ENCODE assay signal across 8 cellular contexts in genomic region chr15:22980189-22981136, GRCh38. TPM values are rescaled to one million over a fixed set of nuclear protein-coding genes. Genes with fewer than 3 reads are reported as not detected.
DNase-seq lines count a peak whose midpoint lies in the region; ATAC-seq, FAIRE-seq and TF ChIP-seq lines count a peak whose summit lies in the region.

Gene CYFIP1, minus strand, starts transcription at chr15:22980368. Its CDS starts 33,083 bp downstream, at chr15:22947285.

- in situ Hi-C loops in GM12878 (cut with MboI) = no loop called here

- no peak for ATAC-seq in CD8-positive, alpha-beta T cell
- peak; percentile 59 for ATAC-seq in HG03442 (IDR thresholded peaks at IDR 0.05; ENCODE audit: unreplicated experiment)
- ATAC-seq in GM12878 = peak; percentile 76

- WGBS in GM12878 (ENCODE audit: insufficient coverage, insufficient replicate concordance, low lambda C conversion rate, missing lambda C conversion rate) = 2% methylated on average over 80 of the region's 99 CpGs
- WGBS in prostate gland = under 1% methylated on average over 69 of the region's 99 CpGs

- H3K9me3 Mint-ChIP-seq in CD8-positive, alpha-beta T cell = no peaks in the 10 kb centered on the region

- intact Hi-C loops in CD8-positive, alpha-beta T cell (cut with DNase I, micrococcal nuclease) = no loop called here
- intact Hi-C loops in GM12878 (cut with micrococcal nuclease; ENCODE audit: unreplicated experiment) (no loop called here), prostate gland (cut with DNase I) (loop anchor here (5.0 kb wide), 1 partner anchor 57 kb away; the partner anchor contains the start of gene TUBGCP5)

- TF ChIP-seq POLR2A in GM19193 (IDR thresholded peaks at IDR 0.05; ENCODE audit: extremely low read depth, insufficient read depth, insufficient read length) (peak; percentile 31), GM12878 (IDR thresholded peaks at IDR 0.05; ENCODE audit: low read depth, low read length) (peak; percentile 57), prostate gland (IDR thresholded peaks at IDR 0.05) (peak; percentile 44)

- peak within 1 kb of the TSS; percentile 70 for H3K4me3 ChIP-seq in CD8-positive, alpha-beta T cell (ENCODE audit: low read depth, low read length)
- H3K4me3 ChIP-seq in GM12878 = peak within 1 kb of the TSS; percentile 98
- H3K4me3 ChIP-seq in prostate gland = peak within 1 kb of the TSS; percentile 68 to 97

- TF ChIP-seq RAD21 in GM12878 (IDR thresholded peaks at IDR 0.05; ENCODE audit: insufficient read depth, low read depth, low read length) = no peak

- peaks cover 30% of the 10 kb centered on the region for H3K27me3 Mint-ChIP-seq in CD8-positive, alpha-beta T cell (ENCODE audit: low read depth)

- H3K27ac Mint-ChIP-seq in CD8-positive, alpha-beta T cell = no peak within 1 kb of the TSS

- peaks cover 15% of the 10 kb centered on the region for H3K4me1 Mint-ChIP-seq in CD8-positive, alpha-beta T cell (ENCODE audit: low read depth)

- CTCF ChIA-PET in CD8-positive, alpha-beta T cell (lab: Charles Lee) = no interaction called here
- CTCF ChIA-PET in GM12878 (lab: Yijun Ruan, JAX) = no interaction called here

- H3K9me3 ChIP-seq in CD8-positive, alpha-beta T cell (ENCODE audit: low read length) = no peaks in the 10 kb centered on the region
- H3K9me3 ChIP-seq in GM12878 (replicated peaks; ENCODE audit: control insufficient read depth, insufficient read depth, low read length) (no peaks in the 10 kb centered on the region), prostate gland (no peaks in the 10 kb centered on the region)

- H4K20me1 ChIP-seq in GM12878 (ENCODE audit: control insufficient read depth, insufficient read depth) = peaks cover 3% of the 10 kb centered on the region

- no peaks in the 10 kb centered on the region for H3K36me3 ChIP-seq in CD8-positive, alpha-beta T cell (ENCODE audit: insufficient read depth, low read length)
- no peaks in the 10 kb centered on the region for H3K36me3 ChIP-seq in GM12878 (ENCODE audit: control insufficient read depth in 2 of 2, insufficient read depth in 2 of 2, low read length in 1 of 2)
- H3K36me3 ChIP-seq in prostate gland = no peaks in the 10 kb centered on the region

- H3K36me3 Mint-ChIP-seq in CD8-positive, alpha-beta T cell = peaks cover 4% of the 10 kb centered on the region

- RAD21 ChIA-PET in GM12878 (lab: Charles Lee; ENCODE audit: unreplicated experiment) = interaction anchor here (0.9 kb wide), 1 partner anchor 55 kb away, joined by 4 read pairs; no protein-coding TSS in a partner anchor

- TF ChIP-seq CTCF in CD8-positive, alpha-beta T cell (IDR thresholded peaks at IDR 0.05) = no peak
- TF ChIP-seq CTCF in GM12878 (IDR thresholded peaks at IDR 0.05 in 2 of 3, conservative IDR thresholded peaks at IDR 0.05 in 1 of 3; ENCODE audit: control insufficient read depth in 2 of 3, extremely low read depth in 1 of 3, insufficient read depth in 1 of 3, low read depth in 3 of 3, low read length in 3 of 3) (no peak), prostate gland (IDR thresholded peaks at IDR 0.05) (no peak)

- POLR2A ChIA-PET in CD8-positive, alpha-beta T cell (lab: Charles Lee) = no interaction called here
- POLR2A ChIA-PET in GM12878 (lab: Charles Lee) = interaction anchor here (0.9 kb wide), 1 partner anchor 141 kb away, joined by 4 read pairs; no protein-coding TSS in a partner anchor

- H3K27me3 ChIP-seq in CD8-positive, alpha-beta T cell (ENCODE audit: insufficient read depth, low read length) = no peaks in the 10 kb centered on the region
- H3K27me3 ChIP-seq in GM12878 (replicated peaks in 1 of 2; ENCODE audit: control insufficient read depth in 2 of 2, insufficient read depth in 2 of 2, low read length in 1 of 2) = no peaks in the 10 kb centered on the region
- no peaks in the 10 kb centered on the region for H3K27me3 ChIP-seq in prostate gland (replicated peaks; ENCODE audit: insufficient read depth)

- peak within 1 kb of the TSS; percentile 89 for H3K4me3 Mint-ChIP-seq in CD8-positive, alpha-beta T cell

- no TSS peak for BruUV-seq in GM12878 (replicated peaks; lab: Mats Ljungman, UMichigan)

- H3K4me1 ChIP-seq in CD8-positive, alpha-beta T cell (ENCODE audit: insufficient read depth, low read length) = peaks cover 5% of the 10 kb centered on the region
- H3K4me1 ChIP-seq in GM12878 (ENCODE audit: control insufficient read depth, insufficient read depth, low read length) (peaks cover 4% of the 10 kb centered on the region; the same call in 1 of the 2 replicates), prostate gland (replicated peaks) (peaks cover 6% of the 10 kb centered on the region)

- H2AFZ ChIP-seq in GM12878 (ENCODE audit: control insufficient read depth, low read depth, low read length) = peak within 1 kb of the TSS; percentile 92

- DNase-seq in CD8-positive, alpha-beta T cell = no peak
- DNase-seq in RKO (ENCODE audit: low spot score) = peak; percentile 82
- no peak for DNase-seq in GM12878 (ENCODE audit: low read depth, low spot score)
- peak; percentile 95 for DNase-seq in hepatic stellate cell (ENCODE audit: low spot score)
- peak; percentile 81 for DNase-seq in prostate gland (ENCODE audit: low spot score)
- no peak for DNase-seq in NCI-H187 treated with DMSO at 0.1 percent for 48 hours (lab: John Stamatoyannopoulos, UW)

- peak within 1 kb of the TSS; percentile 68 for H3K9ac ChIP-seq in GM12878 (ENCODE audit: control insufficient read depth, insufficient read depth, low read length)

- peaks cover 15% of the 10 kb centered on the region for H3K79me2 ChIP-seq in GM12878 (ENCODE audit: control insufficient read depth, insufficient read depth, low read length)

- H3K4me2 ChIP-seq in GM12878 (ENCODE audit: control insufficient read depth, insufficient read depth) = peak within 1 kb of the TSS; percentile 90

- FAIRE-seq in GM12878 (lab: Jason Lieb, UNC) = no peak

- no peak for TF ChIP-seq EP300 in GM12878 (IDR thresholded peaks at IDR 0.05; ENCODE audit: borderline replicate concordance in 1 of 2, control insufficient read depth in 1 of 2, low read depth in 2 of 2, low read length in 2 of 2)

- no peak within 1 kb of the TSS for H3K27ac ChIP-seq in CD8-positive, alpha-beta T cell (ENCODE audit: low read depth, low read length)
- no peak within 1 kb of the TSS for H3K27ac ChIP-seq in GM12878 (ENCODE audit: control insufficient read depth, insufficient read depth)
- H3K27ac ChIP-seq in prostate gland = peak within 1 kb of the TSS; percentile 85 to 86

- SMC1A ChIA-PET in GM12878 (lab: Charles Lee; ENCODE audit: uncharacterized antibody, unreplicated experiment) = interaction anchor here (0.6 to 1.0 kb wide), 2 partner anchors 19 to 20 kb away, joined by 3 to 5 read pairs; no protein-coding TSS in a partner anchor

TF ChIP-seq in GM12878, 131 proteins besides CTCF, POLR2A, EP300 and RAD21 (continues in another document):
- TF ChIP-seq ELK1 (IDR thresholded peaks at IDR 0.05; ENCODE audit: low read depth, low read length) = 0 out of 2 replicates have a peak, but pooled peaks have one; percentile 12
- no peak for TF ChIP-seq RFX5 (IDR thresholded peaks at IDR 0.05; ENCODE audit: low read depth, low read length)
- TF ChIP-seq BRCA1 (IDR thresholded peaks at IDR 0.05; ENCODE audit: low read depth, low read length) = no peak
- peak; percentile 68; the same call in 1 of the 2 replicates for TF ChIP-seq DPF2 (IDR thresholded peaks at IDR 0.05)
- TF ChIP-seq NR2F1 (conservative IDR thresholded peaks at IDR 0.05) = peak; percentile 53; the same call in 1 of the 2 replicates
- TF ChIP-seq ZNF217 (IDR thresholded peaks at IDR 0.05) = 0 out of 2 replicates have a peak, but pooled peaks have one; percentile 21
- TF ChIP-seq GATAD2B (conservative IDR thresholded peaks at IDR 0.05; ENCODE audit: low read depth) = peak; percentile 81
- TF ChIP-seq IRF5 (IDR thresholded peaks at IDR 0.05; ENCODE audit: borderline replicate concordance) = no peak

RNA-seq across cellular contexts. Expression of gene CYFIP1, which starts in this region (rescaled TPM):
- 1 to 10 TPM; 1.7 to 2.5 TPM for total RNA-seq in CD8-positive, alpha-beta T cell
- 122 and 123 TPM in 2 replicates for total RNA-seq in GM12878 (2013; cell fraction: nucleolus; rRNA removed)
- 34.4 and 36.4 TPM in 2 replicates for total RNA-seq in GM12878 (2014; rRNA removed)
- total RNA-seq in GM12878 (2014; rRNA removed; fragmentation: Illumina TruSeq; extraction: Trizol) = 22.0 and 25.7 TPM in 2 replicates
- 43.7 and 51.3 TPM in 2 replicates for total RNA-seq in GM12878 (2021)
- polyA plus RNA-seq in GM12878 (2011; ENCODE audit: low read depth) = 16.4 TPM
- 38.8 and 46.2 TPM in 2 replicates for polyA plus RNA-seq in GM12878 (2011; rRNA removed)
- 48.3 and 55.8 TPM in 2 replicates for polyA plus RNA-seq in GM12878 (2011; cell fraction: cytosol; rRNA removed)
- polyA plus RNA-seq in GM12878 (2011; cell fraction: nucleus; rRNA removed) = 64.5 and 71.0 TPM in 2 replicates
- polyA plus RNA-seq in GM12878 (2012) = 21.1 and 29.0 TPM in 2 replicates
- 16.9 and 22.7 TPM in 2 replicates for polyA plus RNA-seq in GM12878 (2014; fragmentation: Illumina TruSeq; extraction: Trizol)
- 1 to 10 TPM; 3.5 to 5.7 TPM for polyA plus RNA-seq in GM12878 (2014; fragmentation: Nextera tagmentation; extraction: Ambion mirVana)
- 25.6 and 25.9 TPM in 2 replicates for polyA plus RNA-seq in GM12878 (2014; rRNA removed)
- polyA plus RNA-seq in GM12878 (2016; fragmentation: Nextera tagmentation; extraction: Ambion mirVana) = 10 to 100 TPM; 30.7 to 33.4 TPM
- polyA minus RNA-seq in GM12878 (2011; rRNA and poly(A)+ RNA removed) = 78.5 and 79.4 TPM in 2 replicates
- 14.1 and 19.8 TPM in 2 replicates for polyA minus RNA-seq in GM12878 (2011; cell fraction: cytosol; rRNA and poly(A)+ RNA removed)
- 22.1 and 35.2 TPM in 2 replicates for polyA minus RNA-seq in GM12878 (2011; cell fraction: nucleus; rRNA and poly(A)+ RNA removed)
- total RNA-seq in prostate gland = 100 to 1,000 TPM in 1 of 2 donors, 10 to 100 TPM in 1; 97.1 to 121 TPM

Comparison
In these comparisons a context has a peak if more than half of its experiments do, and no peak if none do; other contexts are left out.
1. RNA of gene CYFIP1 (total RNA-seq): 97.1 to 121 TPM in prostate gland and 22.0 to 123 TPM in GM12878; 1.7 to 2.5 TPM in CD8-positive, alpha-beta T cell; every median in the first group is over 4 times any median in the second.
2. DNase-seq: peak in RKO (single experiment), hepatic stellate cell (single experiment) and prostate gland (single experiment); none in CD8-positive, alpha-beta T cell (0 of 7), GM12878 (single experiment) and NCI-H187 treated with DMSO at 0.1 percent for 48 hours (single experiment).
3. H3K27ac ChIP-seq: peak in prostate gland (2 of 2); none in CD8-positive, alpha-beta T cell (single experiment) and GM12878 (single experiment).
4. Peak in every context shown above with its lines, with median percentiles within 50 percentile points of each other: H3K4me3 ChIP-seq and POLR2A ChIP-seq.